Comparison of ENCODE assay signal across 21 cellular contexts in the genomic region with DNA sequence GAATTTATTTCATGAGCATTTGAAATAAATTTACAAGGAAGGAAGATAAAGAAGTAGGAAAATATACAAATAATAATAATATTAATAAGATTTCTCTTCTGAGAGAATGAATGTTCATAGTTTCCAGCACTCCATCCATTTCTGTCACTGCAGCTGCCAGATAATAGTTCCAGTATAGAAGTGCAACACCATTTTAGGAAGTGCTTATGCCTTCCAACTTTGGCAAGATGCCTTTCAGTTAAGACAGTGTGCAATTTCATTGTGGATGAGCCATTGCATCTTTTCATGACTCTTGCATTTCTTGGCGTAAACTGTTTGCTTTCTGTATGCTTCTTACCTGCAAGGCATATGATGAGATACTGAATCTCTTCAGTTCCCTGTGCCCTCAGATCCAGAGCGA.
"Had no signal": no experiment of that assay in that cellular context is flagged by ENCODE, and none has a peak within 500 bp of the region (broad histone marks: within the 10 kb centered on the region; RNA-seq: fewer than 3 reads in every experiment).

No MANE protein-coding gene starts in this region.

- ATAC-seq: activated CD4-positive, alpha-beta T cell treated with anti-CD3 and anti-CD28 coated beads for 36 hours; gastrocnemius medialis; lower lobe of right lung; natural killer cell treated with Interleukin-12 subunit alpha and Interleukin-12 subunit beta and Interleukin-15 and Interleukin-18, amount 100 ng/mL, for 72 hours; WTC11 had no signal

- H3K9me3 ChIP-seq: gastrocnemius medialis, lower lobe of right lung, suprapubic skin had no signal

- H3K36me3 ChIP-seq: cardiac muscle cell, gastrocnemius medialis, lower lobe of right lung, suprapubic skin had no signal

- H3K27me3 ChIP-seq: cardiac muscle cell, gastrocnemius medialis, hepatocyte, suprapubic skin had no signal

- H3K4me3 ChIP-seq: cardiac muscle cell, gastrocnemius medialis, hepatocyte, lower lobe of right lung, SK-N-MC, skin epidermis, suprapubic skin had no signal

- DNase-seq: activated CD4-positive, alpha-beta T cell treated with anti-CD3 and anti-CD28 coated beads for 36 hours; activated CD4-positive, alpha-beta T cell treated with anti-CD3 and anti-CD28 coated beads, Interleukin-2, amount 50 U/mL, for 48 hours; activated naive CD4-positive, alpha-beta T cell; activated naive CD8-positive, alpha-beta T cell treated with anti-CD3 and anti-CD28 coated beads for 36 hours; activated T-cell treated with anti-CD3 and anti-CD28 coated beads for 4 hours; amniotic stem cell; endodermal cell; gastrocnemius medialis; left cardiac atrium; lower lobe of right lung; retina; stimulated activated CD4-positive, alpha-beta T cell treated with anti-CD3 and anti-CD28 coated beads, Interleukin-15, amount 100 ng/mL, for 24 hours; stimulated activated CD4-positive, alpha-beta T cell treated with anti-CD3 and anti-CD28 coated beads, Interleukin-2, amount 100 ng/mL, for 48 hours; trophoblast cell had no signal

- H3K27ac ChIP-seq: cardiac muscle cell, hepatocyte, lower lobe of right lung, SK-N-MC, skin epidermis, suprapubic skin had no signal

- H3K4me1 ChIP-seq: suprapubic skin had no signal
